In genomic region chr12:33547084-33547483, GRCh38 we compare ENCODE assay signal across 9 cellular contexts.
"Had no signal": no experiment of that assay in that cellular context is flagged by ENCODE, and none has a peak within 500 bp of the region (broad histone marks: within the 10 kb centered on the region; RNA-seq: fewer than 3 reads in every experiment).

No MANE protein-coding gene starts in this region.

- DNase-seq: GM23248, GOT3, H7, HFFc6, IMR-90, KBM-7 had no signal

- H2AFZ ChIP-seq: GM23248 had no signal

- H3K9ac ChIP-seq: GM23248 had no signal

- H3K9me3 ChIP-seq: HAP-1 had no signal

- H3K36me3 ChIP-seq: HAP-1 had no signal

- ATAC-seq: HCT116 had no signal

- H3K4me3 ChIP-seq: GM23248, HAP-1 had no signal

- H3K27ac ChIP-seq: GM23248, HL-60 had no signal

- H3K4me1 ChIP-seq: HAP-1 had no signal
